Comparison of ENCODE assay signal across 8 cellular contexts in the genomic region with DNA sequence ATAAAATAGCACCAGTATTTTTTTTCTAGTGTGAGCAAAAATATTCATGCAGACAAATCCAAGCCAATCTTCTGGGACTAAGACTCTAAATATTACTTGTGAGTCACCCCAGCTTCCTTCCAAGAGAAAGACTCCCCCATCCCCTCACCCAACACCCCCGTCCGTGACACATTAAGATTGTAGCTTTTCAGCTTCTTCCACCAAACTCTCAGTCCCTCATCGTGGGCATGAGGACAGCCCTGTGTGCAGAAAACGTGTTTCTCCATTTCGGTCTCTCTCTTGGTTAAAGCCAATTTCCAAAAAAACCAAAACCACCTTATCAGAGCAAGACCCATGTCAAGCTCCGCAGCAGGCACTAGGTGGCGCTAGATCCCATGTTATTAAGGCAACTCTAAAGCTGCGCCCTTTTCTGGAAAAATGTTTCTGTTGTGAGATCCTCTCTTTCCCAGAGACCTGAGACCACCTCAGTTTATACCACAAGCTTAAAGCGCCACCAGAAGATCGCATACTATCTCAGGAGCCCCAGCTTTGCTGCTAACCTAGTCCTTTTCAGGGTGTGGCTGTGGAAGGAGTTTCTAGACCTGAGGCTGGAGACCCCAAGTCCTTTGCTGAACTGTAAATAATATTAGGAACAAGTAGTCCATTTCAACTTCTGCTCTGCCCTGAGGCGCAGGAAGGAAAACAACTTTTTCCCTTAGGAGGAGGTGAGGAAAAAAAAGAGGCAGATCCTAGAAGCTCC.
DNase-seq lines count a peak whose midpoint lies in the region; ATAC-seq and TF ChIP-seq lines count a peak whose summit lies in the region.

No MANE protein-coding gene starts in this region.

- no peaks in the 10 kb centered on the region for H3K9me2 ChIP-seq in OCI-LY7 (ENCODE audit: insufficient read depth, low read length)

- peak overlapping the region; percentile 1 to 75 (median 37) for H3K4me3 Mint-ChIP-seq in CD8-positive, alpha-beta memory T cell

- H3K27ac ChIP-seq in CD8-positive, alpha-beta memory T cell (ENCODE audit: low read depth, low read length): no peak overlapping the region
- no peak overlapping the region for H3K27ac ChIP-seq in OCI-LY7 (ENCODE audit: low read depth, low read length, poor library complexity, severe bottlenecking)
- H3K27ac ChIP-seq in esophagus (ENCODE audit: low read depth in 2 of 2, low read length in 1 of 2): peak overlapping the region; percentile 34 to 56
- H3K27ac ChIP-seq in mucosa of rectum (ENCODE audit: low read depth in 2 of 2, low read length in 2 of 2): peak overlapping the region; percentile 71 to 81

- peaks cover 0 to 1% of the 10 kb centered on the region in 2 donors for H3K27me3 Mint-ChIP-seq in CD8-positive, alpha-beta memory T cell

- H3K9me3 Mint-ChIP-seq in CD8-positive, alpha-beta memory T cell: no peaks in the 10 kb centered on the region

- CTCF ChIA-PET in CD8-positive, alpha-beta memory T cell (lab: Charles Lee): interaction anchor here (0.7 to 9.6 kb wide), 45 partner anchors 9 to 587 kb away, joined by 3 to 184 read pairs (median 4); partner anchors contain the start of gene AFTPH
- CTCF ChIA-PET in OCI-LY7 (lab: Charles Lee; ENCODE audit: unreplicated experiment): interaction anchor here (0.6 to 1.4 kb wide), 12 partner anchors 19 to 281 kb away, joined by 3 to 7 read pairs (median 3); no protein-coding TSS in a partner anchor

- WGBS in esophagus, 2 donors: 4 to 6% methylated on average over 11 of the region's 11 CpGs

- peak overlapping the region in 6 of 8 donors; percentile 5 to 94 (median 78) for H3K27ac Mint-ChIP-seq in CD8-positive, alpha-beta memory T cell

- ATAC-seq in GM19324 (IDR thresholded peaks at IDR 0.05; ENCODE audit: low FRiP score, unreplicated experiment): no peak

- H3K36me3 ChIP-seq in CD8-positive, alpha-beta memory T cell (ENCODE audit: insufficient read depth, low read length): no peaks in the 10 kb centered on the region
- H3K36me3 ChIP-seq in OCI-LY7 (ENCODE audit: insufficient read depth, low read length) (no peaks in the 10 kb centered on the region), esophagus (ENCODE audit: control insufficient read depth in 2 of 2, insufficient read depth in 2 of 2, low read length in 1 of 2) (no peaks in the 10 kb centered on the region), mucosa of rectum (ENCODE audit: control insufficient read depth in 2 of 2, insufficient read depth in 2 of 2, low read length in 2 of 2) (no peaks in the 10 kb centered on the region)

- peak overlapping the region; percentile 65 for H3K4me2 ChIP-seq in OCI-LY7 (ENCODE audit: low read length)

- POLR2A ChIA-PET in CD8-positive, alpha-beta memory T cell (lab: Charles Lee): interaction anchor here (0.5 to 1.2 kb wide), 3 partner anchors 157 to 660 kb away, joined by 3 to 4 read pairs (median 4); no protein-coding TSS in a partner anchor
- POLR2A ChIA-PET in OCI-LY7 (lab: Charles Lee): interaction anchor here (0.5 to 1.5 kb wide), 6 partner anchors 13 to 507 kb away, joined by 3 to 5 read pairs (median 3); no protein-coding TSS in a partner anchor

- peaks cover 36% of the 10 kb centered on the region for H3K4me1 ChIP-seq in CD8-positive, alpha-beta memory T cell (ENCODE audit: insufficient read depth, low read length)
- H3K4me1 ChIP-seq in OCI-LY7 (ENCODE audit: insufficient read depth, low read length, poor library complexity, severe bottlenecking) (peaks cover 54% of the 10 kb centered on the region), esophagus (ENCODE audit: control insufficient read depth in 2 of 2, insufficient read depth in 2 of 2, low read length in 1 of 2) (peaks cover 0 to 7% of the 10 kb centered on the region in 2 donors), mucosa of rectum (ENCODE audit: control insufficient read depth in 2 of 2, insufficient read depth in 2 of 2, low read length in 2 of 2) (peaks cover 18 to 19% of the 10 kb centered on the region in 2 donors)

- TF ChIP-seq CTCF in OCI-LY7 (conservative IDR thresholded peaks at IDR 0.05; ENCODE audit: low read length): peak; percentile 99

- BruUV-seq in OCI-LY7 (replicated peaks; lab: Mats Ljungman, UMichigan): no TSS peak

- H3K4me3 ChIP-seq in CD8-positive, alpha-beta memory T cell (ENCODE audit: low read length): no peak overlapping the region
- H3K4me3 ChIP-seq in OCI-LY7 (ENCODE audit: low read depth, low read length, poor library complexity, severe bottlenecking) (peak overlapping the region; percentile 29), esophagus (ENCODE audit: low read depth in 1 of 2, low read length in 2 of 2) (peak overlapping the region in 1 of 2 donors; percentile 21), mucosa of rectum (ENCODE audit: low read length in 2 of 2) (peak overlapping the region; percentile 28 to 53)

- H2AFZ ChIP-seq in OCI-LY7 (ENCODE audit: low read length): peak overlapping the region; percentile 72

- peaks cover 28 to 34% (median 32%) of the 10 kb centered on the region in 3 donors for H3K4me1 Mint-ChIP-seq in CD8-positive, alpha-beta memory T cell

- H3K27me3 ChIP-seq in CD8-positive, alpha-beta memory T cell (ENCODE audit: insufficient read depth, low read length, poor library complexity, severe bottlenecking): no peaks in the 10 kb centered on the region
- H3K27me3 ChIP-seq in esophagus (ENCODE audit: control insufficient read depth in 1 of 2, insufficient read depth in 2 of 2, low read length in 2 of 2) (no peaks in the 10 kb centered on the region), mucosa of rectum (ENCODE audit: control insufficient read depth in 2 of 2, insufficient read depth in 2 of 2, low read length in 2 of 2) (no peaks in the 10 kb centered on the region)

- no peaks in the 10 kb centered on the region for H4K20me1 ChIP-seq in OCI-LY7 (ENCODE audit: insufficient read depth, low read length)

- intact Hi-C loops in OCI-LY7 (cut with micrococcal nuclease; ENCODE audit: unreplicated experiment): loop anchor here (1.0 to 10.0 kb wide), 5 partner anchors 157 to 711 kb away; no protein-coding TSS in a partner anchor

- TF ChIP-seq EP300 in Ishikawa (IDR thresholded peaks at IDR 0.05; ENCODE audit: borderline replicate concordance): no peak

- no peaks in the 10 kb centered on the region for H3K79me2 ChIP-seq in OCI-LY7 (ENCODE audit: insufficient read depth, low read depth, low read length)

- peak; percentile 64 to 83 (median 73) for DNase-seq in CD8-positive, alpha-beta memory T cell
- DNase-seq in OCI-LY7 (ENCODE audit: low spot score): peak; percentile 92
- DNase-seq in activated T-cell treated with anti-CD3 and anti-CD28 coated beads for 4 hours: peak; percentile 67
- DNase-seq in stimulated activated CD8-positive, alpha-beta memory T cell treated with anti-CD3 and anti-CD28 coated beads, Interleukin-2, amount 100 ng/mL, for 48 hours (ENCODE audit: low read depth in 2 of 2): peak; percentile 57 to 65

- peak overlapping the region in 1 of 2 donors; percentile 41 for H3K9ac ChIP-seq in mucosa of rectum (ENCODE audit: low read depth in 1 of 2, low read length in 2 of 2)

- peak; percentile 99 for TF ChIP-seq RAD21 in Ishikawa (IDR thresholded peaks at IDR 0.05; ENCODE audit: low read depth)

- no peaks in the 10 kb centered on the region for H3K36me3 Mint-ChIP-seq in CD8-positive, alpha-beta memory T cell

- no peaks in the 10 kb centered on the region for H3K9me3 ChIP-seq in CD8-positive, alpha-beta memory T cell (ENCODE audit: low read length)
- H3K9me3 ChIP-seq in OCI-LY7 (ENCODE audit: low read length) (no peaks in the 10 kb centered on the region), esophagus (ENCODE audit: control insufficient read depth in 2 of 2, insufficient read depth in 1 of 2, low read depth in 1 of 2, low read length in 1 of 2) (no peaks in the 10 kb centered on the region), mucosa of rectum (ENCODE audit: control insufficient read depth in 2 of 2, low read length in 2 of 2) (no peaks in the 10 kb centered on the region)

TF ChIP-seq in Ishikawa, 13 proteins besides CTCF, POLR2A, EP300 and RAD21 (continues in another document):
- TF ChIP-seq CEBPB (IDR thresholded peaks at IDR 0.05) (no peak), FOXM1 (IDR thresholded peaks at IDR 0.05; ENCODE audit: borderline replicate concordance, low read depth) (no peak), NFIC (IDR thresholded peaks at IDR 0.05) (no peak), TAF1 (IDR thresholded peaks at IDR 0.05; ENCODE audit: low read depth) (no peak), YY1 (IDR thresholded peaks at IDR 0.05; ENCODE audit: low read depth) (no peak), ZBTB7A (IDR thresholded peaks at IDR 0.05; ENCODE audit: low read depth) (no peak), TCF12 (IDR thresholded peaks at IDR 0.05; ENCODE audit: low read depth) (no peak), USF1 (IDR thresholded peaks at IDR 0.05) (no peak)
- TF ChIP-seq, protein P1, sequence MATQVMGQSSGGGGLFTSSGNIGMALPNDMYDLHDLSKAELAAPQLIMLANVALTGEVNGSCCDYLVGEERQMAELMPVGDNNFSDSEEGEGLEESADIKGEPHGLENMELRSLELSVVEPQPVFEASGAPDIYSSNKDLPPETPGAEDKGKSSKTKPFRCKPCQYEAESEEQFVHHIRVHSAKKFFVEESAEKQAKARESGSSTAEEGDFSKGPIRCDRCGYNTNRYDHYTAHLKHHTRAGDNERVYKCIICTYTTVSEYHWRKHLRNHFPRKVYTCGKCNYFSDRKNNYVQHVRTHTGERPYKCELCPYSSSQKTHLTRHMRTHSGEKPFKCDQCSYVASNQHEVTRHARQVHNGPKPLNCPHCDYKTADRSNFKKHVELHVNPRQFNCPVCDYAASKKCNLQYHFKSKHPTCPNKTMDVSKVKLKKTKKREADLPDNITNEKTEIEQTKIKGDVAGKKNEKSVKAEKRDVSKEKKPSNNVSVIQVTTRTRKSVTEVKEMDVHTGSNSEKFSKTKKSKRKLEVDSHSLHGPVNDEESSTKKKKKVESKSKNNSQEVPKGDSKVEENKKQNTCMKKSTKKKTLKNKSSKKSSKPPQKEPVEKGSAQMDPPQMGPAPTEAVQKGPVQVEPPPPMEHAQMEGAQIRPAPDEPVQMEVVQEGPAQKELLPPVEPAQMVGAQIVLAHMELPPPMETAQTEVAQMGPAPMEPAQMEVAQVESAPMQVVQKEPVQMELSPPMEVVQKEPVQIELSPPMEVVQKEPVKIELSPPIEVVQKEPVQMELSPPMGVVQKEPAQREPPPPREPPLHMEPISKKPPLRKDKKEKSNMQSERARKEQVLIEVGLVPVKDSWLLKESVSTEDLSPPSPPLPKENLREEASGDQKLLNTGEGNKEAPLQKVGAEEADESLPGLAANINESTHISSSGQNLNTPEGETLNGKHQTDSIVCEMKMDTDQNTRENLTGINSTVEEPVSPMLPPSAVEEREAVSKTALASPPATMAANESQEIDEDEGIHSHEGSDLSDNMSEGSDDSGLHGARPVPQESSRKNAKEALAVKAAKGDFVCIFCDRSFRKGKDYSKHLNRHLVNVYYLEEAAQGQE (IDR thresholded peaks at IDR 0.05; ENCODE audit: low read depth): no peak

Comparison
In these comparisons a context has a peak if more than half of its experiments do, and no peak if none do; other contexts are left out.
1. H3K27ac ChIP-seq: peak in esophagus (2 of 2) and mucosa of rectum (2 of 2); none in CD8-positive, alpha-beta memory T cell (single experiment) and OCI-LY7 (single experiment).
2. Peak in every context shown above with its lines, with median percentiles within 50 percentile points of each other: DNase-seq.